14 cellular contexts compared by ENCODE assay signal in the genomic region with DNA sequence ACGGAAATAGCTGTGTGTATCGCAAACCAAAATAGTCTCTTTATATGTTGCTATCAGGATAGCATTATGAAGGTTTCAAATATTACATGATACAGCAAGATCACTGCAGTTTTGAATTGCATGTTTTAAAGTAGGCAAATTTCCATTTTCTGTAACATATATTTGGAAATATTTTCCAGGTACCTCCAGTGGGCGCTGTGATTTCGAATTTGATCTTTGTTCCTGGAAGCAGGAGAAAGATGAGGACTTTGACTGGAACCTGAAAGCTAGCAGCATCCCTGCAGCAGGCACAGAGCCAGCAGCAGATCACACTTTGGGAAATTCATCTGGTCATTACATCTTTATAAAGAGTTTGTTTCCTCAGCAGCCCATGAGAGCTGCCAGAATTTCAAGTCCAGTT.
DNase-seq lines count a peak whose midpoint lies in the region; ATAC-seq, FAIRE-seq and TF ChIP-seq lines count a peak whose summit lies in the region.
"Had no signal": no experiment of that assay in that cellular context is flagged by ENCODE, and none has a peak within 500 bp of the region (broad histone marks: within the 10 kb centered on the region; RNA-seq: fewer than 3 reads in every experiment).

No MANE protein-coding gene starts in this region.

- H3K9me3 ChIP-seq in BE2C (no peaks in the 10 kb centered on the region), right lobe of liver (no peaks in the 10 kb centered on the region), upper lobe of right lung (no peaks in the 10 kb centered on the region), lower lobe of right lung (no peaks in the 10 kb centered on the region), Peyer's patch (no peaks in the 10 kb centered on the region)
- H3K9me3 ChIP-seq: stomach had no signal

- WGBS in right lobe of liver (ENCODE audit: insufficient coverage, low coverage, low lambda C conversion rate, missing lambda C conversion rate), result 34% methylated on average over 4 of the region's 4 CpGs

- no peaks in the 10 kb centered on the region for H3K4me1 ChIP-seq in BE2C
- no peaks in the 10 kb centered on the region for H3K4me1 ChIP-seq in right lobe of liver
- no peaks in the 10 kb centered on the region for H3K4me1 ChIP-seq in upper lobe of right lung
- H3K4me1 ChIP-seq in lower lobe of right lung, result no peaks in the 10 kb centered on the region
- H3K4me1 ChIP-seq in Peyer's patch, result no peaks in the 10 kb centered on the region
- H3K4me1 ChIP-seq: stomach had no signal

- H3K4me3 ChIP-seq in BE2C (ENCODE audit: low read depth, low read length) (no peak overlapping the region), bronchial epithelial cell (ENCODE audit: low read depth, low read length) (no peak overlapping the region), right lobe of liver (no peak overlapping the region), upper lobe of right lung (no peak overlapping the region), lower lobe of right lung (no peak overlapping the region), Peyer's patch (no peak overlapping the region)
- H3K4me3 ChIP-seq: SK-N-MC, stomach had no signal

- peak; percentile 18; the same call in 1 of the 2 replicates for TF ChIP-seq CTCF in BE2C (IDR thresholded peaks at IDR 0.05; ENCODE audit: low read depth, low read length)
- TF ChIP-seq CTCF in bronchial epithelial cell (IDR thresholded peaks at IDR 0.05; ENCODE audit: insufficient read depth, low read length, severe bottlenecking), result peak; percentile 14
- TF ChIP-seq CTCF in right lobe of liver (IDR thresholded peaks at IDR 0.05), result peak; percentile 43 to 53 (median 46)
- TF ChIP-seq CTCF in upper lobe of right lung (IDR thresholded peaks at IDR 0.05), result no peak
- TF ChIP-seq CTCF in lower lobe of right lung (IDR thresholded peaks at IDR 0.05), result no peak
- TF ChIP-seq CTCF in Peyer's patch (IDR thresholded peaks at IDR 0.05), result peak in 1 of 6 experiments; percentile 4

- DNase-seq in BE2C, result no peak
- DNase-seq in HuH-7 (ENCODE audit: low spot score), result peak; percentile 11
- no peak for DNase-seq in bronchial epithelial cell (ENCODE audit: low read depth)
- peak in 1 of 3 donors; percentile 48 for DNase-seq in right lobe of liver
- no peak for DNase-seq in upper lobe of right lung
- no peak for DNase-seq in lower lobe of right lung
- no peak for DNase-seq in Peyer's patch
- DNase-seq: amniotic stem cell; CD4-positive, alpha-beta memory T cell; NCI-H1048; NCI-H524 treated with DMSO at 0.1 percent for 48 hours; stomach had no signal

- ATAC-seq in right lobe of liver (peak; percentile 59 to 71 (median 63)), upper lobe of right lung (no peak), GM21723 (IDR thresholded peaks at IDR 0.05; ENCODE audit: unreplicated experiment) (no peak), lower lobe of right lung (no peak)

- H3K27ac ChIP-seq in right lobe of liver (no peak overlapping the region), upper lobe of right lung (no peak overlapping the region), lower lobe of right lung (no peak overlapping the region), Peyer's patch (no peak overlapping the region)
- H3K27ac ChIP-seq: SK-N-MC, stomach had no signal

- no peak for TF ChIP-seq POLR2A in right lobe of liver (IDR thresholded peaks at IDR 0.05)
- no peak for TF ChIP-seq POLR2A in Peyer's patch (IDR thresholded peaks at IDR 0.05)

- H3K27me3 ChIP-seq in BE2C, result no peaks in the 10 kb centered on the region
- no peaks in the 10 kb centered on the region for H3K27me3 ChIP-seq in bronchial epithelial cell (ENCODE audit: control insufficient read depth, insufficient read depth, low read length)
- H3K27me3 ChIP-seq in right lobe of liver, result no peaks in the 10 kb centered on the region
- H3K27me3 ChIP-seq in upper lobe of right lung, result no peaks in the 10 kb centered on the region
- no peaks in the 10 kb centered on the region for H3K27me3 ChIP-seq in lower lobe of right lung (ENCODE audit: low read depth)
- H3K27me3 ChIP-seq in Peyer's patch, result no peaks in the 10 kb centered on the region
- H3K27me3 ChIP-seq: stomach had no signal

- intact Hi-C loops in right lobe of liver (cut with DNase I) (no loop called here), upper lobe of right lung (cut with DNase I) (no loop called here), lower lobe of right lung (cut with DNase I) (no loop called here)

- FAIRE-seq in bronchial epithelial cell (lab: Jason Lieb, UNC), result no peak

- H3K36me3 ChIP-seq in BE2C, result no peaks in the 10 kb centered on the region
- no peaks in the 10 kb centered on the region for H3K36me3 ChIP-seq in bronchial epithelial cell (ENCODE audit: control insufficient read depth, insufficient read depth, low read length)
- H3K36me3 ChIP-seq in right lobe of liver, result no peaks in the 10 kb centered on the region
- H3K36me3 ChIP-seq in upper lobe of right lung, result no peaks in the 10 kb centered on the region
- no peaks in the 10 kb centered on the region for H3K36me3 ChIP-seq in lower lobe of right lung
- no peaks in the 10 kb centered on the region for H3K36me3 ChIP-seq in Peyer's patch
- H3K36me3 ChIP-seq: stomach had no signal

Comparison
In these comparisons a context has a peak if more than half of its experiments do, and no peak if none do; other contexts are left out.
1. CTCF ChIP-seq: peak in BE2C (single experiment), bronchial epithelial cell (single experiment) and right lobe of liver (4 of 4); none in upper lobe of right lung (single experiment) and lower lobe of right lung (single experiment).
2. ATAC-seq: peak in right lobe of liver (4 of 4); none in upper lobe of right lung (single experiment), GM21723 (single experiment) and lower lobe of right lung (0 of 2).